Comparison of ENCODE assay signal across 1 cellular context in the genomic region with DNA sequence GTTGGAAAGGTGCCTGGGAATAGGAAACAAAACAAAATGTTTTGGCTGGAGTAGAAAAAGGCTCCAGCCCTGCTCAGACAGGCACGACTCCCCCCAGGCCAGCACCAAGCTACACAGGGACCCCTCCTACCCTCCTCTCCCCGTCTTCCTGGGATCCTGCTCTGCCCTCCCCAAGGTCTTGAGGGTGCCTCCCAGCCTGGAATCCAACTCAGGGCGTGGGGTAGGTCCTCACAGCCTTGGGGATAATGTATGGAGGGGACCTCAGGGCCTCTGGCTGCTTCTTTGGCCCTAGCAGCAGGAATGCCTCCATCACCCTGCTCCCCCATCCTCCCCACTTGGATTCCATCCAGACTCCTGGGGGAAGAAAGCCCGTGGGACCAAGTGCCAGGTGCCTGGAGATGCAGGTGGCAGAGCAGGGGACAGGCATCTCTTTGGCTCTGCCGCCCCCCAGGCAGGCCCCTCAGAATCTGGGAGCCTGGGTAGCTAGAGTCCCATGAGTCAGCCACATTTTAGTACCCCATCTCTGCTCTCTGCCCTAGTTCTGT.
TF ChIP-seq lines count a peak whose summit lies in the region.

No MANE protein-coding gene starts in this region.

TF ChIP-seq in A549, 52 proteins besides CTCF, POLR2A, EP300 and RAD21 (continued from another document):
- TF ChIP-seq, protein P1, sequence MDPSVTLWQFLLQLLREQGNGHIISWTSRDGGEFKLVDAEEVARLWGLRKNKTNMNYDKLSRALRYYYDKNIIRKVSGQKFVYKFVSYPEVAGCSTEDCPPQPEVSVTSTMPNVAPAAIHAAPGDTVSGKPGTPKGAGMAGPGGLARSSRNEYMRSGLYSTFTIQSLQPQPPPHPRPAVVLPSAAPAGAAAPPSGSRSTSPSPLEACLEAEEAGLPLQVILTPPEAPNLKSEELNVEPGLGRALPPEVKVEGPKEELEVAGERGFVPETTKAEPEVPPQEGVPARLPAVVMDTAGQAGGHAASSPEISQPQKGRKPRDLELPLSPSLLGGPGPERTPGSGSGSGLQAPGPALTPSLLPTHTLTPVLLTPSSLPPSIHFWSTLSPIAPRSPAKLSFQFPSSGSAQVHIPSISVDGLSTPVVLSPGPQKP (IDR thresholded peaks at IDR 0.05; ENCODE audit: low read depth, low read length) = no peak
